11 cellular contexts compared by ENCODE assay signal in the genomic region with DNA sequence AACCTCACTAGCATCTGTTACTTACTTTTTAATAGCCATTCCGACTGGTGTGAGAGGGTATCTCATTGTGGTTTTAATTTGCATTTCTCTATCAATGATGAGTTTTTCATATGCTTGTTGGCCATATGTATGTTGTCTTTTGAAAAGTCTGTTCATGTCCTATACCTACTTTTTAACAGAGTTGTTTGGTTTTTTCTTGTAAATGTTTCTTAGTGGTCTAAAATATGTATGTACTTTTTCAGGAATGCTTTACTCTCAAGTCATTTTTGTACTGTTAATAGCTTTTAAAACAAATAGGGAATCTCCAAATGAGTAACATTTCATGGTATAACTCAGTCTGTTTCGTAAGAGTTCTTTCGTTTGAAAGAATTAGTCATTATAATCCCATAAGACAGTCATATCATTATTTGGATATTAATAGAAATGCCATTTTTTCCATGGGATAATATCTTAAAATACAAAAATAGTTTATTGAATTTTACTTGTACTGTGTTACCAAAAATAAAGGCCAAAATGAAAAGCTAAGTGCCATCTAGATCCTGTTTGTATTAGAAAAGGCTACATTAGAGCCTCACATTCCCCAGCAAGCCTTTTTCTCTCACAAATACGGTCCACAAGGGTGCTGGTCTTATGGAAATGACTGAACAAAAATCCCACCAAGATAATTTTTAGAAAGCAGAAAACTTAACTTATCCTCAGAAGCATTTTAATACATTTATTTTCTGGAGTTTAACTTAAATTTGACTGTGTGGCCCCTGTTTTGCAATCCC.
DNase-seq lines count a peak whose midpoint lies in the region; ATAC-seq and TF ChIP-seq lines count a peak whose summit lies in the region.
"Had no signal": no experiment of that assay in that cellular context is flagged by ENCODE, and none has a peak within 500 bp of the region (broad histone marks: within the 10 kb centered on the region; RNA-seq: fewer than 3 reads in every experiment).

No MANE protein-coding gene starts in this region.

- H3K9ac ChIP-seq in PC-3 (ENCODE audit: low read length), result no peak overlapping the region

- H3F3A ChIP-seq in PC-3 (ENCODE audit: low read length, unreplicated experiment), result no peaks in the 10 kb centered on the region

- H3K9me2 ChIP-seq in PC-3 (replicated peaks; ENCODE audit: low read length), result no peaks in the 10 kb centered on the region

- intact Hi-C loops in activated CD4-positive, alpha-beta T cell treated with anti-CD3 and anti-CD28 coated beads for 36 hours (cut with DNase I, micrococcal nuclease), result no loop called here
- intact Hi-C loops in PC-3 (cut with micrococcal nuclease), result no loop called here

- H3K36me3 ChIP-seq in PC-3 (ENCODE audit: low read depth, low read length), result no peaks in the 10 kb centered on the region
- H3K36me3 ChIP-seq: cardiac muscle cell had no signal

- no peaks in the 10 kb centered on the region for H3K36me3 Mint-ChIP-seq in activated CD4-positive, alpha-beta T cell treated with anti-CD3 and anti-CD28 coated beads for 36 hours (ENCODE audit: low read depth)
- peaks cover 0 to 8% of the 10 kb centered on the region in 2 donors for H3K36me3 Mint-ChIP-seq in stimulated activated naive B cell treated with anti-CD40 and anti-IgM and Interleukin-4, amounts not matched to agents 10 μg/mL and 1 μg/mL and 100 μg/mL, for 72 hours

- no peaks in the 10 kb centered on the region for H3K9me3 ChIP-seq in PC-3 (ENCODE audit: low read length)
- H3K9me3 ChIP-seq: psoas muscle had no signal

- no peak overlapping the region for H3K27ac Mint-ChIP-seq in activated CD4-positive, alpha-beta T cell treated with anti-CD3 and anti-CD28 coated beads for 36 hours
- H3K27ac Mint-ChIP-seq in stimulated activated naive B cell treated with anti-CD40 and anti-IgM and Interleukin-4, amounts not matched to agents 10 μg/mL and 1 μg/mL and 100 μg/mL, for 72 hours, result peak overlapping the region; percentile 93

- no peaks in the 10 kb centered on the region for H3K79me2 ChIP-seq in PC-3 (ENCODE audit: low read length)

- peak; percentile 19 for ATAC-seq in activated CD4-positive, alpha-beta T cell treated with anti-CD3 and anti-CD28 coated beads for 36 hours
- peak; percentile 85 for ATAC-seq in HG02870 (IDR thresholded peaks at IDR 0.05; ENCODE audit: unreplicated experiment)
- no peak for ATAC-seq in PC-3
- peak; percentile 51 to 63 for ATAC-seq in stimulated activated naive B cell treated with anti-CD40 and anti-IgM and Interleukin-4, amounts not matched to agents 10 μg/mL and 1 μg/mL and 100 μg/mL, for 72 hours (replicated peaks)
- ATAC-seq: psoas muscle had no signal

- no TSS peak for BruUV-seq in PC-3 (replicated peaks; lab: Mats Ljungman, UMichigan)

- peak overlapping the region; percentile 31 for H3K27ac ChIP-seq in PC-3 (ENCODE audit: low read length)
- H3K27ac ChIP-seq: 22Rv1, cardiac muscle cell, psoas muscle had no signal

- no peak overlapping the region for H3K4me3 ChIP-seq in PC-3 (ENCODE audit: low read length)
- H3K4me3 ChIP-seq: cardiac muscle cell, psoas muscle had no signal

- TF ChIP-seq CTCF in PC-3 (conservative IDR thresholded peaks at IDR 0.05; ENCODE audit: low read depth, low read length), result no peak

- H2AFZ ChIP-seq in PC-3 (ENCODE audit: low read length), result no peak overlapping the region

- H3K4me3 Mint-ChIP-seq in activated CD4-positive, alpha-beta T cell treated with anti-CD3 and anti-CD28 coated beads for 36 hours, result no peak overlapping the region
- H3K4me3 Mint-ChIP-seq in stimulated activated naive B cell treated with anti-CD40 and anti-IgM and Interleukin-4, amounts not matched to agents 10 μg/mL and 1 μg/mL and 100 μg/mL, for 72 hours, result peak overlapping the region in 1 of 2 donors; percentile 34

- POLR2A ChIA-PET in activated CD4-positive, alpha-beta T cell treated with anti-CD3 and anti-CD28 coated beads for 36 hours (lab: Charles Lee), result no interaction called here
- POLR2A ChIA-PET in PC-3 (lab: Charles Lee; ENCODE audit: unreplicated experiment), result no interaction called here

- no peaks in the 10 kb centered on the region for H4K20me1 ChIP-seq in PC-3 (ENCODE audit: low read length)

- CTCF ChIA-PET in activated CD4-positive, alpha-beta T cell treated with anti-CD3 and anti-CD28 coated beads for 36 hours (lab: Charles Lee), result no interaction called here
- CTCF ChIA-PET in PC-3 (lab: Charles Lee), result no interaction called here

- no peaks in the 10 kb centered on the region for H3K27me3 Mint-ChIP-seq in activated CD4-positive, alpha-beta T cell treated with anti-CD3 and anti-CD28 coated beads for 36 hours
- H3K27me3 Mint-ChIP-seq in stimulated activated naive B cell treated with anti-CD40 and anti-IgM and Interleukin-4, amounts not matched to agents 10 μg/mL and 1 μg/mL and 100 μg/mL, for 72 hours, result no peaks in the 10 kb centered on the region

- no peaks in the 10 kb centered on the region for H3K9me3 Mint-ChIP-seq in activated CD4-positive, alpha-beta T cell treated with anti-CD3 and anti-CD28 coated beads for 36 hours (ENCODE audit: low read depth)
- H3K9me3 Mint-ChIP-seq in stimulated activated naive B cell treated with anti-CD40 and anti-IgM and Interleukin-4, amounts not matched to agents 10 μg/mL and 1 μg/mL and 100 μg/mL, for 72 hours, result no peaks in the 10 kb centered on the region

- H3K4me2 ChIP-seq in PC-3 (ENCODE audit: low read length), result no peak overlapping the region

- H3K27me3 ChIP-seq in PC-3 (ENCODE audit: low read length), result no peaks in the 10 kb centered on the region
- H3K27me3 ChIP-seq: cardiac muscle cell had no signal

- H3K4me1 Mint-ChIP-seq in activated CD4-positive, alpha-beta T cell treated with anti-CD3 and anti-CD28 coated beads for 36 hours, result peaks cover 5% of the 10 kb centered on the region
- peaks cover 21 to 24% of the 10 kb centered on the region in 2 donors for H3K4me1 Mint-ChIP-seq in stimulated activated naive B cell treated with anti-CD40 and anti-IgM and Interleukin-4, amounts not matched to agents 10 μg/mL and 1 μg/mL and 100 μg/mL, for 72 hours

- H3K4me1 ChIP-seq in PC-3 (ENCODE audit: insufficient read depth, low read length), result peaks cover 4% of the 10 kb centered on the region; the same call in 1 of the 2 replicates
- H3K4me1 ChIP-seq: psoas muscle had no signal

- DNase-seq in activated CD4-positive, alpha-beta T cell treated with anti-CD3 and anti-CD28 coated beads for 36 hours, result no peak
- DNase-seq in activated CD4-positive, alpha-beta T cell treated with anti-CD3 and anti-CD28 coated beads, Interleukin-2, amount 50 U/mL, for 4 hours, result no peak
- DNase-seq in PC-3 (peak; percentile 38), NCI-H446 (lab: John Stamatoyannopoulos, UW) (no peak), SIG-M5 treated with dmso at 0.1 percent for 504 hours (lab: John Stamatoyannopoulos, UW; ENCODE audit: unreplicated experiment) (no peak), SW 1271 (lab: John Stamatoyannopoulos, UW) (no peak)
- DNase-seq in stimulated activated naive B cell treated with anti-CD40 and anti-IgM and Interleukin-4, amounts not matched to agents 10 μg/mL and 1 μg/mL and 100 μg/mL, for 72 hours, result no peak
- DNase-seq: psoas muscle had no signal
